ENCODE assay signal across 17 cellular contexts in the genomic region with DNA sequence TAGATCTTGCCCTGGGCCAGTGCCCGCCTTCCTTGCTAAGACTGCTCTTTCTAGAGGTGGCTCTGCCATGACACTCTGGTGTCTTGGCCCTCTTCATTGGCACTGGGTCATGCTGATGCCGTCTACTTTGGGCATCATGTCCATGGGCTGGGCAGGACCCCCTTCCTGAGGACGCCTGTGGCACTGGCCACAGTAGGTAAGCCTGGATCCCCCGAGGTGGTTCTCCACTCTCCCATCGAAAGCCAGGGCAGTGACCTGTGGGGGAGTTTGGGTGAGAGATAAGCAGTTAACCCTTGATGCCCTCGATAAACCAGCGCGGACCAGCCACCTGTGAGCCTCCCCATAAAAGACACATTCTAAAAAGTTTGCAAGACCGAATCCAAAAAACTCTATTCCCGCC. TPM values are rescaled to one million over a fixed set of nuclear protein-coding genes. Genes with fewer than 3 reads are reported as not detected.
DNase-seq lines count a peak whose midpoint lies in the region; ATAC-seq, FAIRE-seq and TF ChIP-seq lines count a peak whose summit lies in the region.
"Had no signal": no experiment of that assay in that cellular context is flagged by ENCODE, and none has a peak within 500 bp of the region (broad histone marks: within the 10 kb centered on the region; RNA-seq: fewer than 3 reads in every experiment).

No MANE protein-coding gene starts in this region.

- no peak overlapping the region for H2BK120ac ChIP-seq in neuronal stem cell (ENCODE audit: low read depth, low read length)

- DNase-seq in SK-N-SH = no peak
- DNase-seq in endothelial cell of umbilical vein (ENCODE audit: low read depth, low spot score) = no peak
- DNase-seq in neuronal stem cell (ENCODE audit: low spot score) = no peak
- DNase-seq in transverse colon = no peak
- DNase-seq in Karpas-422 = no peak
- no peak for DNase-seq in KG1 (lab: John Stamatoyannopoulos, UW)
- no peak for DNase-seq in ureter (ENCODE audit: low spot score)
- DNase-seq: activated CD8-positive, alpha-beta memory T cell treated with anti-CD3 and anti-CD28 coated beads, Interleukin-2, amount 50 U/mL, for 4 hours; CD4-positive, alpha-beta T cell; central memory CD4-positive, alpha-beta T cell; erythroblast; MV-4-11; NCI-H2227 treated with DMSO at 0.1 percent for 48 hours; SW 1271 had no signal

- peak overlapping the region; percentile 63 for H2BK12ac ChIP-seq in neuronal stem cell (ENCODE audit: low read length)

- H3K4me3 ChIP-seq in SK-N-SH (ENCODE audit: low read depth in 2 of 2, low read length in 1 of 2) = no peak overlapping the region
- H3K4me3 ChIP-seq in endothelial cell of umbilical vein (replicated peaks in 1 of 3; ENCODE audit: insufficient read depth in 1 of 3, low read depth in 1 of 3, low read length in 3 of 3) = no peak overlapping the region
- no peak overlapping the region for H3K4me3 ChIP-seq in neuronal stem cell (ENCODE audit: low read length in 2 of 2)
- no peak overlapping the region for H3K4me3 ChIP-seq in transverse colon
- H3K4me3 ChIP-seq in Karpas-422 (ENCODE audit: low read length) = no peak overlapping the region

- H4K8ac ChIP-seq in neuronal stem cell (ENCODE audit: low read depth, low read length) = no peak overlapping the region

- TF ChIP-seq EP300 in SK-N-SH (IDR thresholded peaks at IDR 0.05; ENCODE audit: borderline replicate concordance in 1 of 2, low read depth in 1 of 2, low read length in 1 of 2) (no peak), transverse colon (IDR thresholded peaks at IDR 0.05; ENCODE audit: low read depth) (no peak)

- no peak overlapping the region for H2BK5ac ChIP-seq in neuronal stem cell (ENCODE audit: low read length)

- H3K79me1 ChIP-seq in neuronal stem cell (ENCODE audit: low read depth, low read length) = no peaks in the 10 kb centered on the region

- H3K9me3 ChIP-seq in SK-N-SH (no peaks in the 10 kb centered on the region), endothelial cell of umbilical vein (replicated peaks; ENCODE audit: control insufficient read depth, insufficient read depth, low read length) (no peaks in the 10 kb centered on the region), neuronal stem cell (replicated peaks in 1 of 2; ENCODE audit: control insufficient read depth in 2 of 2, insufficient read depth in 1 of 2, low read depth in 1 of 2, low read length in 2 of 2) (no peaks in the 10 kb centered on the region), transverse colon (no peaks in the 10 kb centered on the region), Karpas-422 (ENCODE audit: low read length) (no peaks in the 10 kb centered on the region)

- H3K36me3 ChIP-seq in SK-N-SH (replicated peaks in 1 of 2; ENCODE audit: control insufficient read depth in 1 of 2, insufficient read depth in 2 of 2, low read length in 1 of 2) = peaks cover 56 to 77% of the 10 kb centered on the region in 2 experiments
- peaks cover 17 to 30% of the 10 kb centered on the region in 2 experiments for H3K36me3 ChIP-seq in endothelial cell of umbilical vein (ENCODE audit: control insufficient read depth in 2 of 2, extremely low read depth in 1 of 2, insufficient read depth in 2 of 2, low read length in 2 of 2)
- H3K36me3 ChIP-seq in neuronal stem cell (replicated peaks in 1 of 2; ENCODE audit: control insufficient read depth in 2 of 2, insufficient read depth in 2 of 2, low read length in 2 of 2) = peaks cover 62 to 99% of the 10 kb centered on the region in 2 donors
- H3K36me3 ChIP-seq in transverse colon = peaks cover 0 to 49% (median 29%) of the 10 kb centered on the region in 4 donors
- H3K36me3 ChIP-seq in Karpas-422 (ENCODE audit: insufficient read depth, low read length) = peaks cover 6% of the 10 kb centered on the region

- POLR2A ChIA-PET in SK-N-SH (lab: Yijun Ruan, JAX) (interaction anchor here (1.3 kb wide), 1 partner anchor 7 kb away, joined by 3 read pairs; no protein-coding TSS in a partner anchor), endothelial cell of umbilical vein (lab: Charles Lee) (no interaction called here)

- TF ChIP-seq POLR2A in endothelial cell of umbilical vein (IDR thresholded peaks at IDR 0.05; ENCODE audit: low read depth, low read length) (no peak), transverse colon (IDR thresholded peaks at IDR 0.05) (no peak)

- H3K4me2 ChIP-seq in SK-N-SH (0 out of 2 replicates have a peak overlapping the region, but pooled peaks have one; percentile 17), endothelial cell of umbilical vein (ENCODE audit: insufficient read depth, low read length) (no peak overlapping the region), neuronal stem cell (ENCODE audit: insufficient read depth, low read length, poor library complexity, severe bottlenecking) (no peak overlapping the region), Karpas-422 (ENCODE audit: low read depth, low read length, poor library complexity, severe bottlenecking) (no peak overlapping the region)

- H3K79me2 ChIP-seq in SK-N-SH (ENCODE audit: insufficient read depth) (peaks cover 37% of the 10 kb centered on the region), endothelial cell of umbilical vein (ENCODE audit: control insufficient read depth, insufficient read depth, low read length) (peaks cover 12% of the 10 kb centered on the region), Karpas-422 (ENCODE audit: low read length) (0 out of 2 replicates have a peak, but pooled peaks cover 4% of the 10 kb centered on the region)

- H3K9me1 ChIP-seq in endothelial cell of umbilical vein (replicated peaks; ENCODE audit: control insufficient read depth, extremely low read depth, insufficient read depth, low read length) = no peaks in the 10 kb centered on the region

- 94% methylated on average over 9 of the region's 10 CpGs for WGBS in SK-N-SH (ENCODE audit: low lambda C conversion rate)
- WGBS in neuronal stem cell (ENCODE audit: extremely low coverage in 2 of 2, insufficient read length in 2 of 2, insufficient replicate concordance in 1 of 2), 2 donors = no CpG with 5 or more reads among the region's 10 CpGs
- WGBS in transverse colon (ENCODE audit: low coverage in 1 of 2), 2 donors = 91 to 97% methylated on average over 6 to 10 of the region's 10 CpGs

- H3K27me3 ChIP-seq in SK-N-SH (ENCODE audit: insufficient read depth) = no peaks in the 10 kb centered on the region
- H3K27me3 ChIP-seq in endothelial cell of umbilical vein (ENCODE audit: control insufficient read depth in 2 of 2, insufficient read depth in 2 of 2, low read length in 2 of 2) = no peaks in the 10 kb centered on the region
- no peaks in the 10 kb centered on the region for H3K27me3 ChIP-seq in neuronal stem cell (ENCODE audit: control insufficient read depth in 3 of 3, insufficient read depth in 3 of 3, low read depth in 1 of 3, low read length in 3 of 3)
- H3K27me3 ChIP-seq in transverse colon = no peaks in the 10 kb centered on the region
- no peaks in the 10 kb centered on the region for H3K27me3 ChIP-seq in Karpas-422 (ENCODE audit: low read length)

- no peak overlapping the region for H2BK15ac ChIP-seq in neuronal stem cell (ENCODE audit: low read length)

- H3K9me2 ChIP-seq in SK-N-SH (no peaks in the 10 kb centered on the region), Karpas-422 (replicated peaks; ENCODE audit: insufficient read depth, low read length) (no peaks in the 10 kb centered on the region)

- in situ Hi-C loops in transverse colon (cut with MboI; ENCODE audit: low pct_ligation_motif_present in 1 of 4, low pct_unique_long_range_greater_than_20kb in 1 of 4, low sequenced_read_pairs in 3 of 4) = no loop called here

- H2AK5ac ChIP-seq in neuronal stem cell (ENCODE audit: low read depth, low read length) = no peak overlapping the region

- BruUV-seq in endothelial cell of umbilical vein (replicated peaks; lab: Mats Ljungman, UMichigan) = no TSS peak

- no peak overlapping the region for H3K14ac ChIP-seq in neuronal stem cell (ENCODE audit: low read length)

- FAIRE-seq in endothelial cell of umbilical vein (lab: Jason Lieb, UNC) = no peak

- no peak overlapping the region for H3K23ac ChIP-seq in neuronal stem cell (ENCODE audit: low read depth, low read length, poor library complexity)

- no peak for ATAC-seq in SK-N-SH treated with all-trans-retinoic acid at 6 μM for 48 hours
- ATAC-seq: WTC11 had no signal

- dilution Hi-C loops in endothelial cell of umbilical vein (cut with MboI; ENCODE audit: extremely low pct_ligation_motif_present, low sequenced_read_pairs) = no loop called here

- no peak overlapping the region for H3K4ac ChIP-seq in neuronal stem cell (ENCODE audit: low read length)

- H3K4me1 ChIP-seq in SK-N-SH (ENCODE audit: control insufficient read depth in 1 of 2, insufficient read depth in 2 of 2, low read depth in 1 of 2, low read length in 1 of 2) (peaks cover 14 to 20% of the 10 kb centered on the region in 2 experiments; a peak in 3 of 4 replicates), endothelial cell of umbilical vein (ENCODE audit: control insufficient read depth, extremely low read depth, insufficient read depth, low read length) (peaks cover 54% of the 10 kb centered on the region), neuronal stem cell (ENCODE audit: control insufficient read depth in 2 of 2, insufficient read depth in 1 of 2, low read depth in 1 of 2, low read length in 2 of 2) (peaks cover 0 to 2% of the 10 kb centered on the region in 2 donors), transverse colon (peaks cover 4 to 39% (median 32%) of the 10 kb centered on the region in 4 donors), Karpas-422 (ENCODE audit: low read length) (no peaks in the 10 kb centered on the region)

- CTCF ChIA-PET in SK-N-SH (lab: Yijun Ruan, JAX) (interaction anchor here (1.1 to 1.3 kb wide), 2 partner anchors 48 to 69 kb away, joined by 4 to 5 read pairs; no protein-coding TSS in a partner anchor), endothelial cell of umbilical vein (lab: Charles Lee) (no interaction called here)

- H3K9ac ChIP-seq in SK-N-SH (no peak overlapping the region), endothelial cell of umbilical vein (replicated peaks; ENCODE audit: extremely low read depth, insufficient read depth, low read length) (peak overlapping the region; percentile 56), neuronal stem cell (ENCODE audit: low read depth, low read length, poor library complexity) (no peak overlapping the region), Karpas-422 (ENCODE audit: low read length) (no peak overlapping the region)

- H3K18ac ChIP-seq in neuronal stem cell (ENCODE audit: low read length) = no peak overlapping the region

- TF ChIP-seq CTCF in SK-N-SH (IDR thresholded peaks at IDR 0.05) (no peak), endothelial cell of umbilical vein (IDR thresholded peaks at IDR 0.05; ENCODE audit: extremely low read depth in 1 of 2, insufficient read depth in 1 of 2, low read depth in 1 of 2, low read length in 2 of 2) (no peak), transverse colon (IDR thresholded peaks at IDR 0.05) (no peak)

- no peak overlapping the region for H4K91ac ChIP-seq in neuronal stem cell (ENCODE audit: low read depth, low read length, poor library complexity)

- no peaks in the 10 kb centered on the region for H4K20me1 ChIP-seq in SK-N-SH (ENCODE audit: insufficient read depth)
- no peaks in the 10 kb centered on the region for H4K20me1 ChIP-seq in endothelial cell of umbilical vein (replicated peaks; ENCODE audit: control insufficient read depth, extremely low read depth, insufficient read depth, low read length)
- no peaks in the 10 kb centered on the region for H4K20me1 ChIP-seq in Karpas-422 (ENCODE audit: insufficient read depth, low read depth, low read length)

- H3F3A ChIP-seq in SK-N-SH (replicated peaks; ENCODE audit: insufficient read depth) = peaks cover 16% of the 10 kb centered on the region

- intact Hi-C loops in endothelial cell of umbilical vein (cut with micrococcal nuclease) = no loop called here
- intact Hi-C loops in transverse colon (cut with DNase I; ENCODE audit: low total_unique reads) = no loop called here

- H3K27ac ChIP-seq in SK-N-SH (ENCODE audit: low read depth in 2 of 2, low read length in 1 of 2) (peak overlapping the region; percentile 64 to 76), endothelial cell of umbilical vein (ENCODE audit: insufficient read depth, low read depth, low read length) (peak overlapping the region; percentile 91), neuronal stem cell (replicated peaks; ENCODE audit: low read length) (no peak overlapping the region), transverse colon (peak overlapping the region; percentile 49 to 91 (median 88)), Karpas-422 (ENCODE audit: low read length) (no peak overlapping the region)
- H3K27ac ChIP-seq: 22Rv1 had no signal

- H2AFZ ChIP-seq in SK-N-SH (ENCODE audit: low read depth) (no peak overlapping the region), endothelial cell of umbilical vein (ENCODE audit: low read depth, low read length) (no peak overlapping the region), neuronal stem cell (ENCODE audit: low read length) (no peak overlapping the region), Karpas-422 (ENCODE audit: low read length) (no peak overlapping the region)

- no peak for TF ChIP-seq RAD21 in SK-N-SH (IDR thresholded peaks at IDR 0.05; ENCODE audit: low read length)

RNA-seq across cellular contexts. Expression of a gene that starts 20.0 kb away (rescaled TPM):
- 3.6 and 7.0 TPM in 2 replicates for polyA plus RNA-seq in SK-N-SH (2012; rRNA removed)
- 1.7 and 3.3 TPM in 2 replicates for polyA plus RNA-seq in SK-N-SH (2012; cell fraction: cytosol; rRNA removed)
- 8.6 and 11.2 TPM in 2 replicates for polyA plus RNA-seq in SK-N-SH (2012; cell fraction: nucleus; rRNA removed)
- total RNA-seq in endothelial cell of umbilical vein = 4.1 and 4.2 TPM in 2 replicates
- polyA plus RNA-seq in endothelial cell of umbilical vein = 6.5 and 6.7 TPM in 2 replicates
- polyA plus RNA-seq in endothelial cell of umbilical vein (2011; cell fraction: cytosol; rRNA removed) = 1.7 and 3.7 TPM in 2 replicates
- 4.0 TPM in 2 replicates for polyA plus RNA-seq in endothelial cell of umbilical vein (2011; cell fraction: nucleus; rRNA removed)
- polyA plus RNA-seq in endothelial cell of umbilical vein (2012) = 1.6 and 9.5 TPM in 2 replicates
- 2.7 and 6.3 TPM in 2 replicates for polyA minus RNA-seq in endothelial cell of umbilical vein
- polyA minus RNA-seq in endothelial cell of umbilical vein (2011; cell fraction: cytosol; rRNA and poly(A)+ RNA removed) = 22.3 TPM
- polyA minus RNA-seq in endothelial cell of umbilical vein (2011; cell fraction: nucleus; rRNA and poly(A)+ RNA removed) = 3.8 and 4.4 TPM in 2 replicates
- polyA plus RNA-seq in neuronal stem cell (2013, experiment 1 of 2) = 1.5 TPM
- 2.0 TPM for polyA plus RNA-seq in neuronal stem cell (2013, experiment 2 of 2)
- 100 to 1,000 TPM; 196 to 323 (median 229) TPM for total RNA-seq in transverse colon
- 0.11 and 0.19 TPM in 2 replicates for total RNA-seq in Karpas-422 (2014; rRNA removed; shearing (Covaris generic); ENCODE audit: low replicate concordance)
- total RNA-seq in ureter = 303 TPM

RNA-seq across cellular contexts. Expression of a gene that starts 34.1 kb away (rescaled TPM):
- polyA plus RNA-seq in SK-N-SH (2012; rRNA removed) (145 and 158 TPM in 2 replicates), endothelial cell of umbilical vein (112 and 116 TPM in 2 replicates)
- polyA plus RNA-seq in SK-N-SH (2012; cell fraction: cytosol; rRNA removed) = 103 and 121 TPM in 2 replicates
- 387 and 410 TPM in 2 replicates for polyA plus RNA-seq in SK-N-SH (2012; cell fraction: nucleus; rRNA removed)
- total RNA-seq in endothelial cell of umbilical vein (143 and 151 TPM in 2 replicates), transverse colon (10 to 100 TPM; 49.0 to 83.8 (median 71.4) TPM), ureter (106 TPM)
- 112 TPM in 2 replicates for polyA plus RNA-seq in endothelial cell of umbilical vein (2011; cell fraction: cytosol; rRNA removed)
- 441 and 460 TPM in 2 replicates for polyA plus RNA-seq in endothelial cell of umbilical vein (2011; cell fraction: nucleus; rRNA removed)
- 103 and 117 TPM in 2 replicates for polyA plus RNA-seq in endothelial cell of umbilical vein (2012)
- polyA minus RNA-seq in endothelial cell of umbilical vein = 66.8 and 68.3 TPM in 2 replicates
- polyA minus RNA-seq in endothelial cell of umbilical vein (2011; cell fraction: cytosol; rRNA and poly(A)+ RNA removed) = 25.8 TPM
- 102 and 114 TPM in 2 replicates for polyA minus RNA-seq in endothelial cell of umbilical vein (2011; cell fraction: nucleus; rRNA and poly(A)+ RNA removed)
- polyA plus RNA-seq in neuronal stem cell (2013, experiment 1 of 2) = 54.0 TPM
- 51.1 TPM for polyA plus RNA-seq in neuronal stem cell (2013, experiment 2 of 2)
- 26.5 and 49.2 TPM in 2 replicates for total RNA-seq in Karpas-422 (2014; rRNA removed; shearing (Covaris generic); ENCODE audit: low replicate concordance)

RNA-seq across cellular contexts. Expression of a gene that starts 34.3 kb away (rescaled TPM):
- polyA plus RNA-seq in SK-N-SH (2012; rRNA removed) = 22.5 and 25.3 TPM in 2 replicates
- polyA plus RNA-seq in SK-N-SH (2012; cell fraction: cytosol; rRNA removed) = 8.8 and 11.4 TPM in 2 replicates
- polyA plus RNA-seq in SK-N-SH (2012; cell fraction: nucleus; rRNA removed) = 179 and 199 TPM in 2 replicates
- 30.7 and 30.9 TPM in 2 replicates for total RNA-seq in endothelial cell of umbilical vein
- 17.3 and 21.3 TPM in 2 replicates for polyA plus RNA-seq in endothelial cell of umbilical vein
- 8.3 and 10.3 TPM in 2 replicates for polyA plus RNA-seq in endothelial cell of umbilical vein (2011; cell fraction: cytosol; rRNA removed)
- 96.3 and 120 TPM in 2 replicates for polyA plus RNA-seq in endothelial cell of umbilical vein (2011; cell fraction: nucleus; rRNA removed)
- 22.3 and 31.6 TPM in 2 replicates for polyA plus RNA-seq in endothelial cell of umbilical vein (2012)
- polyA minus RNA-seq in endothelial cell of umbilical vein = 26.2 and 31.6 TPM in 2 replicates
- polyA minus RNA-seq in endothelial cell of umbilical vein (2011; cell fraction: cytosol; rRNA and poly(A)+ RNA removed) = 15.5 TPM
- 44.2 and 44.9 TPM in 2 replicates for polyA minus RNA-seq in endothelial cell of umbilical vein (2011; cell fraction: nucleus; rRNA and poly(A)+ RNA removed)
- 16.5 TPM for polyA plus RNA-seq in neuronal stem cell (2013, experiment 1 of 2)
- 16.0 TPM for polyA plus RNA-seq in neuronal stem cell (2013, experiment 2 of 2)
- total RNA-seq in transverse colon = 100 to 1,000 TPM in 2 of 4 donors, 10 to 100 TPM in 2; 25.1 to 129 (median 80.3) TPM
- total RNA-seq in Karpas-422 (2014; rRNA removed; shearing (Covaris generic); ENCODE audit: low replicate concordance) = 29.4 and 68.7 TPM in 2 replicates
- total RNA-seq in ureter = 91.1 TPM

Comparison
In these comparisons a context has a peak if more than half of its experiments do, and no peak if none do; other contexts are left out.
1. H3K27ac ChIP-seq: peak in SK-N-SH (2 of 2), endothelial cell of umbilical vein (single experiment) and transverse colon (4 of 4); none in neuronal stem cell (single experiment) and Karpas-422 (single experiment).
2. RNA of a gene that starts 20.0 kb away (total RNA-seq): 303 TPM in ureter (single experiment) and 196 to 323 TPM in transverse colon; 4.1 to 4.2 TPM in endothelial cell of umbilical vein and 0.11 to 0.19 TPM in Karpas-422; every median in the first group is over 10 times any median in the second.